25 cellular contexts compared by ENCODE assay signal in the genomic region with DNA sequence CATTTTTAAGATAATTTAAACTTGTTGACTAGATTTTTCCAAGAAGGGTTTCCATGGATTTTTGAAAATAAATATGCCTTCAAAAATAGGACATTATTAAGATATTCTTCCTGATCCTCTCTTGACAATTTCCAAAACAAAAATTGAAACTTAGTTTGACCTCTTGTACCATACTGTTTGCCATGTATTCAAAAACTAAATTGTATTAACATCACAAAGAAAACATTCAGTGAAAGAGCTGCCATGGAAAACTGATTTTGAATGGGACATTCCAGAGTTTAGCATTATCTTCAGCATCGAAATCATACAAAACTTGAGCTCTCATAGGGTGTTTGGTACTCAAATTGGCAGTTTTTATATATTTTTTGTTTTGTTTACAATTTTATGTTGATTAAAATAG.
DNase-seq lines count a peak whose midpoint lies in the region; ATAC-seq, FAIRE-seq and TF ChIP-seq lines count a peak whose summit lies in the region.
"Had no signal": no experiment of that assay in that cellular context is flagged by ENCODE, and none has a peak within 500 bp of the region (broad histone marks: within the 10 kb centered on the region; RNA-seq: fewer than 3 reads in every experiment).

No MANE protein-coding gene starts in this region.

- no peaks in the 10 kb centered on the region for H3F3A ChIP-seq in GM23338 (replicated peaks; ENCODE audit: low read depth)

- no peaks in the 10 kb centered on the region for H3K79me2 ChIP-seq in GM23338 (replicated peaks; ENCODE audit: insufficient read depth)

- ATAC-seq in GM23338 (no peak), WTC11 (no peak), GM21717 (IDR thresholded peaks at IDR 0.05; ENCODE audit: unreplicated experiment) (no peak)
- ATAC-seq: A549 had no signal

- no peak overlapping the region for H3K27ac ChIP-seq in GM23338 (ENCODE audit: low read depth)
- H3K27ac ChIP-seq: A549; BLaER1 treated with 17β-estradiol and CSF1 and Interleukin-3, amounts not matched to agents 10 nM and 100 nM; GM23248 had no signal

- H4K20me1 ChIP-seq in GM23338 (replicated peaks; ENCODE audit: insufficient read depth), result no peaks in the 10 kb centered on the region
- H4K20me1 ChIP-seq: BLaER1 treated with 17β-estradiol and CSF1 and Interleukin-3, amounts not matched to agents 10 nM and 100 nM had no signal

- H3K36me3 ChIP-seq in GM23338 (ENCODE audit: insufficient read depth), result no peaks in the 10 kb centered on the region; the same call in 1 of the 2 replicates
- H3K36me3 ChIP-seq: BE2C; BLaER1 treated with 17β-estradiol and CSF1 and Interleukin-3, amounts not matched to agents 10 nM and 100 nM had no signal

- H2AFZ ChIP-seq in GM23338, result no peak overlapping the region
- H2AFZ ChIP-seq: GM23248 had no signal

- no peak overlapping the region for H3K4me3 ChIP-seq in GM23338
- H3K4me3 ChIP-seq: A549; BLaER1 treated with 17β-estradiol and CSF1 and Interleukin-3, amounts not matched to agents 10 nM and 100 nM; GM23248 had no signal

- POLR2A ChIA-PET in WTC11 (lab: Charles Lee), result no interaction called here

- H3K27me3 ChIP-seq in GM23338 (ENCODE audit: insufficient read depth), result no peaks in the 10 kb centered on the region
- H3K27me3 ChIP-seq: BE2C; BLaER1 treated with 17β-estradiol and CSF1 and Interleukin-3, amounts not matched to agents 10 nM and 100 nM had no signal

- no peaks in the 10 kb centered on the region for H3K9me2 ChIP-seq in GM23338 (ENCODE audit: insufficient read depth)

- H3K4me1 ChIP-seq in GM23338 (ENCODE audit: insufficient read depth), result peaks cover 14% of the 10 kb centered on the region; the same call in 1 of the 2 replicates
- H3K4me1 ChIP-seq: BE2C had no signal

- no peak overlapping the region for H3K4me2 ChIP-seq in GM23338
- H3K4me2 ChIP-seq: A549 had no signal

- H3K27me3 Mint-ChIP-seq in GM23338 (ENCODE audit: insufficient read depth, low read depth, poor library complexity) (no peaks in the 10 kb centered on the region), WTC11 (ENCODE audit: low read depth) (no peaks in the 10 kb centered on the region)
- H3K27me3 Mint-ChIP-seq: CD4-positive, alpha-beta memory T cell had no signal

- H3K27ac Mint-ChIP-seq in GM23338 (peak overlapping the region; percentile 89; the same call in 1 of the 2 replicates), WTC11 (peak overlapping the region; percentile 76; the same call in 1 of the 2 replicates)
- H3K27ac Mint-ChIP-seq: HFFc6 had no signal

- CTCF ChIA-PET in WTC11 (lab: Charles Lee), result no interaction called here

- H3K4me3 Mint-ChIP-seq in GM23338, result no peak overlapping the region
- no peak overlapping the region for H3K4me3 Mint-ChIP-seq in WTC11
- H3K4me3 Mint-ChIP-seq: CD14-positive monocyte, H9, HFFc6 had no signal

- H3K4me1 Mint-ChIP-seq in GM23338, result peaks cover 15% of the 10 kb centered on the region
- peaks cover 20% of the 10 kb centered on the region for H3K4me1 Mint-ChIP-seq in WTC11

- peak; percentile 45 for FAIRE-seq in islet of Langerhans (lab: Jason Lieb, UNC)
- FAIRE-seq: A549, GM12891, GM18507 had no signal

- H3K9me3 Mint-ChIP-seq in GM23338, result peaks cover 6% of the 10 kb centered on the region; the same call in 1 of the 3 replicates
- H3K9me3 Mint-ChIP-seq in WTC11, result peaks cover 29% of the 10 kb centered on the region

- no peak for DNase-seq in GM23338 (ENCODE audit: low spot score)
- DNase-seq in WTC11 (ENCODE audit: low spot score), result no peak
- DNase-seq in GM19240 (ENCODE audit: insufficient read length, low spot score), result no peak
- DNase-seq in NCI-H510A treated with DMSO at 0.1 percent for 48 hours (lab: John Stamatoyannopoulos, UW), result no peak
- no peak for DNase-seq in NCI-H510A (lab: John Stamatoyannopoulos, UW)
- DNase-seq: 8988T; ACHN; AML-193; BE2C; Calu3; CD4-positive, alpha-beta memory T cell; COR-L47; DMS53; DMS79 treated with DMSO at 0.1 percent for 48 hours; GF-D8; GM23248; H9; HFFc6 had no signal

- H3K36me3 Mint-ChIP-seq in GM23338 (ENCODE audit: low read depth), result peaks cover 6% of the 10 kb centered on the region; the same call in 1 of the 3 replicates
- peaks cover 18% of the 10 kb centered on the region for H3K36me3 Mint-ChIP-seq in WTC11
- H3K36me3 Mint-ChIP-seq: CD14-positive monocyte; CD4-positive, alpha-beta memory T cell had no signal

- TF ChIP-seq CTCF in GM23338 (conservative IDR thresholded peaks at IDR 0.05; ENCODE audit: low read depth in 2 of 2), result no peak
- TF ChIP-seq CTCF in WTC11 (IDR thresholded peaks at IDR 0.05), result no peak

TF ChIP-seq in GM23338, 12 proteins besides CTCF, POLR2A, EP300 and RAD21:
- TF ChIP-seq NANOG (IDR thresholded peaks at IDR 0.05; ENCODE audit: borderline replicate concordance) (peak; percentile 47), CREB1 (CRISPR knock-in tag; IDR thresholded peaks at IDR 0.05; ENCODE audit: low read depth) (no peak)

TF ChIP-seq in WTC11, 78 proteins besides CTCF, POLR2A, EP300 and RAD21:
- TF ChIP-seq ETV6 (CRISPR knock-in tag; IDR thresholded peaks at IDR 0.05) (no peak), ZNF396 (CRISPR knock-in tag; IDR thresholded peaks at IDR 0.05; ENCODE audit: borderline replicate concordance) (no peak), ELF4 (CRISPR knock-in tag; IDR thresholded peaks at IDR 0.05; ENCODE audit: low read depth) (no peak), ZNF232 (CRISPR knock-in tag; IDR thresholded peaks at IDR 0.05) (no peak), FOXP1 (CRISPR knock-in tag; IDR thresholded peaks at IDR 0.05; ENCODE audit: borderline replicate concordance) (no peak), ZNF121 (CRISPR knock-in tag; IDR thresholded peaks at IDR 0.05) (no peak), ZNF671 (CRISPR knock-in tag; IDR thresholded peaks at IDR 0.05) (no peak), IRF2 (CRISPR knock-in tag; IDR thresholded peaks at IDR 0.05; ENCODE audit: borderline replicate concordance, low read depth) (no peak)
- TF ChIP-seq, protein P1, sequence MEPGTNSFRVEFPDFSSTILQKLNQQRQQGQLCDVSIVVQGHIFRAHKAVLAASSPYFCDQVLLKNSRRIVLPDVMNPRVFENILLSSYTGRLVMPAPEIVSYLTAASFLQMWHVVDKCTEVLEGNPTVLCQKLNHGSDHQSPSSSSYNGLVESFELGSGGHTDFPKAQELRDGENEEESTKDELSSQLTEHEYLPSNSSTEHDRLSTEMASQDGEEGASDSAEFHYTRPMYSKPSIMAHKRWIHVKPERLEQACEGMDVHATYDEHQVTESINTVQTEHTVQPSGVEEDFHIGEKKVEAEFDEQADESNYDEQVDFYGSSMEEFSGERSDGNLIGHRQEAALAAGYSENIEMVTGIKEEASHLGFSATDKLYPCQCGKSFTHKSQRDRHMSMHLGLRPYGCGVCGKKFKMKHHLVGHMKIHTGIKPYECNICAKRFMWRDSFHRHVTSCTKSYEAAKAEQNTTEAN (CRISPR knock-in tag; IDR thresholded peaks at IDR 0.05), result no peak
- TF ChIP-seq, protein P2, sequence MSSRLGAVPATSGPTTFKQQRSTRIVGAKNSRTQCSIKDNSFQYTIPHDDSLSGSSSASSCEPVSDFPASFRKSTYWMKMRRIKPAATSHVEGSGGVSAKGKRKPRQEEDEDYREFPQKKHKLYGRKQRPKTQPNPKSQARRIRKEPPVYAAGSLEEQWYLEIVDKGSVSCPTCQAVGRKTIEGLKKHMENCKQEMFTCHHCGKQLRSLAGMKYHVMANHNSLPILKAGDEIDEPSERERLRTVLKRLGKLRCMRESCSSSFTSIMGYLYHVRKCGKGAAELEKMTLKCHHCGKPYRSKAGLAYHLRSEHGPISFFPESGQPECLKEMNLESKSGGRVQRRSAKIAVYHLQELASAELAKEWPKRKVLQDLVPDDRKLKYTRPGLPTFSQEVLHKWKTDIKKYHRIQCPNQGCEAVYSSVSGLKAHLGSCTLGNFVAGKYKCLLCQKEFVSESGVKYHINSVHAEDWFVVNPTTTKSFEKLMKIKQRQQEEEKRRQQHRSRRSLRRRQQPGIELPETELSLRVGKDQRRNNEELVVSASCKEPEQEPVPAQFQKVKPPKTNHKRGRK (CRISPR knock-in tag; IDR thresholded peaks at IDR 0.05; ENCODE audit: borderline replicate concordance), result no peak
- TF ChIP-seq, protein P3, sequence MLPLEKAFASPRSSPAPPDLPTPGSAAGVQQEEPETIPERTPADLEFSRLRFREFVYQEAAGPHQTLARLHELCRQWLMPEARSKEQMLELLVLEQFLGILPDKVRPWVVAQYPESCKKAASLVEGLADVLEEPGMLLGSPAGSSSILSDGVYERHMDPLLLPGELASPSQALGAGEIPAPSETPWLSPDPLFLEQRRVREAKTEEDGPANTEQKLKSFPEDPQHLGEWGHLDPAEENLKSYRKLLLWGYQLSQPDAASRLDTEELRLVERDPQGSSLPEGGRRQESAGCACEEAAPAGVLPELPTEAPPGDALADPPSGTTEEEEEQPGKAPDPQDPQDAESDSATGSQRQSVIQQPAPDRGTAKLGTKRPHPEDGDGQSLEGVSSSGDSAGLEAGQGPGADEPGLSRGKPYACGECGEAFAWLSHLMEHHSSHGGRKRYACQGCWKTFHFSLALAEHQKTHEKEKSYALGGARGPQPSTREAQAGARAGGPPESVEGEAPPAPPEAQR (CRISPR knock-in tag; IDR thresholded peaks at IDR 0.05), result no peak
- TF ChIP-seq, protein P4, sequence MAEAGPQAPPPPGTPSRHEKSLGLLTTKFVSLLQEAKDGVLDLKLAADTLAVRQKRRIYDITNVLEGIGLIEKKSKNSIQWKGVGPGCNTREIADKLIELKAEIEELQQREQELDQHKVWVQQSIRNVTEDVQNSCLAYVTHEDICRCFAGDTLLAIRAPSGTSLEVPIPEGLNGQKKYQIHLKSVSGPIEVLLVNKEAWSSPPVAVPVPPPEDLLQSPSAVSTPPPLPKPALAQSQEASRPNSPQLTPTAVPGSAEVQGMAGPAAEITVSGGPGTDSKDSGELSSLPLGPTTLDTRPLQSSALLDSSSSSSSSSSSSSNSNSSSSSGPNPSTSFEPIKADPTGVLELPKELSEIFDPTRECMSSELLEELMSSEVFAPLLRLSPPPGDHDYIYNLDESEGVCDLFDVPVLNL (CRISPR knock-in tag; IDR thresholded peaks at IDR 0.05; ENCODE audit: borderline replicate concordance, low read depth), result no peak
- TF ChIP-seq, protein P5, sequence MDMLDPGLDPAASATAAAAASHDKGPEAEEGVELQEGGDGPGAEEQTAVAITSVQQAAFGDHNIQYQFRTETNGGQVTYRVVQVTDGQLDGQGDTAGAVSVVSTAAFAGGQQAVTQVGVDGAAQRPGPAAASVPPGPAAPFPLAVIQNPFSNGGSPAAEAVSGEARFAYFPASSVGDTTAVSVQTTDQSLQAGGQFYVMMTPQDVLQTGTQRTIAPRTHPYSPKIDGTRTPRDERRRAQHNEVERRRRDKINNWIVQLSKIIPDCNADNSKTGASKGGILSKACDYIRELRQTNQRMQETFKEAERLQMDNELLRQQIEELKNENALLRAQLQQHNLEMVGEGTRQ (CRISPR knock-in tag; IDR thresholded peaks at IDR 0.05), result no peak
